Comparison of ENCODE assay signal across 9 cellular contexts in genomic region chr10:96374639-96374984, GRCh38. TPM values are rescaled to one million over a fixed set of nuclear protein-coding genes. Genes with fewer than 3 reads are reported as not detected.
DNase-seq lines count a peak whose midpoint lies in the region; ATAC-seq, FAIRE-seq and TF ChIP-seq lines count a peak whose summit lies in the region.
"Had no signal": no experiment of that assay in that cellular context is flagged by ENCODE, and none has a peak within 500 bp of the region (broad histone marks: within the 10 kb centered on the region; RNA-seq: fewer than 3 reads in every experiment).

No MANE protein-coding gene starts in this region.

- peak overlapping the region; percentile 35 for H3K4me3 ChIP-seq in cardiac muscle cell

- H3K4me1 Mint-ChIP-seq in activated T-helper 2 cell treated with anti-CD3 and anti-CD28 coated beads, Interferon-gamma antibody, Interleukin-2, Interleukin-4, amounts not matched to agents 10 μg/mL and 5 μg/mL and 100 μg/mL, durations not matched to agents 14 hours and 24 hours and 36 hours (ENCODE audit: low read depth), result peaks cover 12% of the 10 kb centered on the region

- H3K9me3 Mint-ChIP-seq in activated T-helper 2 cell treated with anti-CD3 and anti-CD28 coated beads, Interferon-gamma antibody, Interleukin-2, Interleukin-4, amounts not matched to agents 10 μg/mL and 5 μg/mL and 100 μg/mL, durations not matched to agents 14 hours and 24 hours and 36 hours, result no peaks in the 10 kb centered on the region

- TF ChIP-seq CTCF in cardiac muscle cell (IDR thresholded peaks at IDR 0.05; ENCODE audit: low read depth, low read length), result no peak

- intact Hi-C loops in Right ventricle myocardium inferior (cut with DNase I), result loop anchor here (5.0 to 10.0 kb wide), 2 partner anchors 458 to 650 kb away; partner anchors contain the start of gene LCOR
- intact Hi-C loops in activated T-helper 2 cell treated with anti-CD3 and anti-CD28 coated beads, Interferon-gamma antibody, Interleukin-2, Interleukin-4, amounts not matched to agents 10 μg/mL and 5 μg/mL and 100 μg/mL, durations not matched to agents 14 hours and 24 hours and 36 hours (cut with micrococcal nuclease), result no loop called here

- peaks cover 7% of the 10 kb centered on the region for H3K27me3 ChIP-seq in cardiac muscle cell

- ATAC-seq in Right ventricle myocardium inferior, result no peak

- H3K27me3 Mint-ChIP-seq in activated T-helper 2 cell treated with anti-CD3 and anti-CD28 coated beads, Interferon-gamma antibody, Interleukin-2, Interleukin-4, amounts not matched to agents 10 μg/mL and 5 μg/mL and 100 μg/mL, durations not matched to agents 14 hours and 24 hours and 36 hours (ENCODE audit: low read depth), result peaks cover 11% of the 10 kb centered on the region

- no peaks in the 10 kb centered on the region for H3K4me1 ChIP-seq in cardiac muscle cell (ENCODE audit: low read depth)

- no peak overlapping the region for H3K27ac Mint-ChIP-seq in activated T-helper 2 cell treated with anti-CD3 and anti-CD28 coated beads, Interferon-gamma antibody, Interleukin-2, Interleukin-4, amounts not matched to agents 10 μg/mL and 5 μg/mL and 100 μg/mL, durations not matched to agents 14 hours and 24 hours and 36 hours

- H3K4me3 Mint-ChIP-seq in activated T-helper 2 cell treated with anti-CD3 and anti-CD28 coated beads, Interferon-gamma antibody, Interleukin-2, Interleukin-4, amounts not matched to agents 10 μg/mL and 5 μg/mL and 100 μg/mL, durations not matched to agents 14 hours and 24 hours and 36 hours (ENCODE audit: low read depth), result peak overlapping the region; percentile 69

- H3K36me3 Mint-ChIP-seq in activated T-helper 2 cell treated with anti-CD3 and anti-CD28 coated beads, Interferon-gamma antibody, Interleukin-2, Interleukin-4, amounts not matched to agents 10 μg/mL and 5 μg/mL and 100 μg/mL, durations not matched to agents 14 hours and 24 hours and 36 hours (ENCODE audit: low read depth), result no peaks in the 10 kb centered on the region

- H3K9me3 ChIP-seq in cardiac muscle cell (ENCODE audit: low read depth), result no peaks in the 10 kb centered on the region

- no peak overlapping the region for H3K27ac ChIP-seq in cardiac muscle cell

- no peaks in the 10 kb centered on the region for H3K36me3 ChIP-seq in cardiac muscle cell

- peak in 1 of 2 donors; percentile 38 for DNase-seq in cardiac muscle cell (ENCODE audit: low read depth in 1 of 2, low spot score in 1 of 2)
- no peak for DNase-seq in Right ventricle myocardium inferior (ENCODE audit: missing footprints)
- no peak for DNase-seq in activated T-helper 2 cell treated with anti-CD3 and anti-CD28 coated beads, Interferon-gamma antibody, Interleukin-2, Interleukin-4, amounts not matched to agents 10 μg/mL and 5 μg/mL and 100 μg/mL, durations not matched to agents 14 hours and 24 hours and 36 hours (ENCODE audit: low spot score)
- peak; percentile 55 for DNase-seq in left kidney (ENCODE audit: low read depth, low spot score)
- DNase-seq in urothelium cell line (ENCODE audit: low spot score), result peak; percentile 12
- no peak for DNase-seq in middle frontal gyrus (ENCODE audit: extremely low spot score, low spot score)
- no peak for DNase-seq in stimulated activated naive CD4-positive, alpha-beta T cell treated with Interleukin-2 at 50 U/mL for 16 hours (lab: John Stamatoyannopoulos, UW)
- no peak for DNase-seq in activated gamma-delta T cell (lab: John Stamatoyannopoulos, UW)

- FAIRE-seq in urothelium cell line (lab: Jason Lieb, UNC), result no peak

RNA-seq across cellular contexts. Expression of gene OPALIN, which starts 15.8 kb away (rescaled TPM):
- not detected in 2 replicates for total RNA-seq in cardiac muscle cell
- polyA plus RNA-seq in cardiac muscle cell, result not detected in 2 replicates
- total RNA-seq in Right ventricle myocardium inferior, result not detected
- total RNA-seq in activated T-helper 2 cell treated with anti-CD3 and anti-CD28 coated beads, Interferon-gamma antibody, Interleukin-2, Interleukin-4, amounts not matched to agents 10 μg/mL and 5 μg/mL and 100 μg/mL, durations not matched to agents 14 hours and 24 hours and 36 hours, result not detected in 2 replicates
- total RNA-seq: H4 had no signal

Comparison
In these comparisons a context has a peak if more than half of its experiments do, and no peak if none do; other contexts are left out.
1. DNase-seq: peak in left kidney (single experiment) and urothelium cell line (single experiment); none in Right ventricle myocardium inferior (single experiment), activated T-helper 2 cell treated with anti-CD3 and anti-CD28 coated beads, Interferon-gamma antibody, Interleukin-2, Interleukin-4, amounts not matched to agents 10 μg/mL and 5 μg/mL and 100 μg/mL, durations not matched to agents 14 hours and 24 hours and 36 hours (single experiment), middle frontal gyrus (single experiment), stimulated activated naive CD4-positive, alpha-beta T cell treated with Interleukin-2 at 50 U/mL for 16 hours (single experiment) and activated gamma-delta T cell (single experiment).